ENCODE assay signal across 8 cellular contexts in genomic region chr13:40969169-40969901, GRCh38. TPM values are rescaled to one million over a fixed set of nuclear protein-coding genes. Genes with fewer than 3 reads are reported as not detected.
A peak's percentile ranks its signal among the peaks of the same experiment; 100 is the strongest.
DNase-seq lines count a peak whose midpoint lies in the region; ATAC-seq, FAIRE-seq and TF ChIP-seq lines count a peak whose summit lies in the region.

No MANE protein-coding gene starts in this region.

- H3K36me3 ChIP-seq in upper lobe of right lung (no peaks in the 10 kb centered on the region), kidney (ENCODE audit: control insufficient read depth in 1 of 2, insufficient read depth in 2 of 2, low read length in 2 of 2) (no peaks in the 10 kb centered on the region)

- H3K27ac ChIP-seq in upper lobe of right lung: no peak overlapping the region
- no peak overlapping the region for H3K27ac ChIP-seq in kidney (ENCODE audit: low read depth in 2 of 2, low read length in 2 of 2)

- FAIRE-seq in kidney (lab: Jason Lieb, UNC): no peak

- ATAC-seq in HG03064 (IDR thresholded peaks at IDR 0.05; ENCODE audit: low read depth, unreplicated experiment) (peak; percentile 60), upper lobe of right lung (peak; percentile 73), GM19455 (IDR thresholded peaks at IDR 0.05; ENCODE audit: unreplicated experiment) (no peak)

- TF ChIP-seq CTCF in upper lobe of right lung (IDR thresholded peaks at IDR 0.05): no peak
- no peak for TF ChIP-seq CTCF in kidney (IDR thresholded peaks at IDR 0.05; ENCODE audit: borderline replicate concordance, extremely low read depth, insufficient read depth)

- H3K4me1 ChIP-seq in upper lobe of right lung: peaks cover 79% of the 10 kb centered on the region
- H3K4me1 ChIP-seq in kidney (ENCODE audit: control insufficient read depth in 1 of 2, insufficient read depth in 1 of 2, low read depth in 1 of 2, low read length in 2 of 2): peaks cover 10 to 50% of the 10 kb centered on the region in 2 donors

- H3K9me3 ChIP-seq in upper lobe of right lung (no peaks in the 10 kb centered on the region), kidney (ENCODE audit: control insufficient read depth in 1 of 2, low read length in 2 of 2) (no peaks in the 10 kb centered on the region)

- intact Hi-C loops in upper lobe of right lung (cut with DNase I) (no loop called here), kidney (cut with DNase I) (no loop called here)

- peak; percentile 39 for DNase-seq in stimulated activated CD4-positive, alpha-beta T cell treated with anti-CD3 and anti-CD28 coated beads, Interleukin-1b, Interleukin-23, amount 100 ng/mL, for 48 hours
- DNase-seq in stimulated activated CD4-positive, alpha-beta T cell treated with anti-CD3 and anti-CD28 coated beads, Interleukin-12 subunit alpha, Interleukin-12 subunit beta, amount 100 ng/mL, for 4 hours: no peak
- DNase-seq in T-helper 22 cell (ENCODE audit: low read depth) (peak; percentile 11), upper lobe of right lung (no peak), kidney (no peak), amygdala (lab: John Stamatoyannopoulos, UW) (no peak)

- H3K9ac ChIP-seq in kidney (ENCODE audit: low read length in 2 of 2): no peak overlapping the region

- H3K4me3 ChIP-seq in upper lobe of right lung: no peak overlapping the region
- no peak overlapping the region for H3K4me3 ChIP-seq in kidney (ENCODE audit: low read length in 2 of 2)

- no peaks in the 10 kb centered on the region for H3K27me3 ChIP-seq in upper lobe of right lung

RNA-seq across cellular contexts. Expression of gene ELF1, which starts 49.8 kb away (rescaled TPM):
- total RNA-seq in upper lobe of right lung (81.5 TPM), kidney (95.1 TPM)
- polyA plus RNA-seq in kidney (ENCODE audit: insufficient read depth, low read depth, low replicate concordance): 12.0 TPM

Comparison
In these comparisons a context has a peak if more than half of its experiments do, and no peak if none do; other contexts are left out.
1. DNase-seq: peak in stimulated activated CD4-positive, alpha-beta T cell treated with anti-CD3 and anti-CD28 coated beads, Interleukin-1b, Interleukin-23, amount 100 ng/mL, for 48 hours (single experiment) and T-helper 22 cell (single experiment); none in stimulated activated CD4-positive, alpha-beta T cell treated with anti-CD3 and anti-CD28 coated beads, Interleukin-12 subunit alpha, Interleukin-12 subunit beta, amount 100 ng/mL, for 4 hours (single experiment), upper lobe of right lung (single experiment), kidney (single experiment) and amygdala (0 of 56).